In the genomic region with DNA sequence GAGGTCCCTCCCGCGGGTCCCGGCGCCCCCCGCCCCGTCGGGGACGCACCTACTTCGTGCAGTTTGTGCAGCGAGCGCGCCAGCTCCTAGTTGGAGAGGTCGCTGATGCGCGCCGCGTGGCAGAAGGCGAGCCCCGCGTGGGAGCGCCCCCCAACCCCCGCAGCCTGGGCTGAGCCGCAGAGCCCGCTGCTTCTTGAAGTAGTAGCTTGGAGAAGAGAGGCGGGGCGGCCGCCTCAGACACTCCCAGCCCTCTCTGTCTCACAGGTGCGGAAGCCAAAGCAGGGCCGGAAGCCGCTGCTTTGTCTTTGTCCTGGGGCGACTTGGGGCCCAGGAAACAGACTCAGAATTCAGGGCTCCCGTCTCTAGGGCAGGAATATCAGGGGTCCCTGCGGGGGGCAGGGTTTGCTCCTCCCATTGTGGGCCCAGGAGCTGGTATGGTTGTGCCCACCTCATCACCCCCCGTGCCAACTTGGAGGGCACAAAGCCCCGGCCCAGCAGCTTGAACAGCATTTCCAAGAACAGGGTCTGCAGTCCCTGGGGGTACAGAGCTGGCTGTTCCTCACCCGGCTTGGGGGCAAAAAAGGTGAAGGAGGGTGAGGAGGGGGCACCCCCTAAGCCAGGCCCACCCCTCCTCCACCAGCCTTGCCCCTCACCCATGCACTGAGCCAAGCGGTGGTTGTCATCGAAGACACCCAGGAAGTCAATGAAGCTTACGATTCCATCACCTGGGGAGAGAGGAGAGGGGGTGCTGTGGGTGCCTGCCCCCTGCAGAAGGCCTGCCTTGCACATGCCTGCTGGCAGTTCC, we compare ENCODE assay signal across 1 cellular context.
TF ChIP-seq lines count a peak whose summit lies in the region.

No MANE protein-coding gene starts in this region.

TF ChIP-seq in SK-N-SH treated with all-trans-retinoic acid at 6 μM for 48 hours, 23 proteins besides CTCF, POLR2A, EP300 and RAD21 (continued from another document):
- TF ChIP-seq, protein P1, sequence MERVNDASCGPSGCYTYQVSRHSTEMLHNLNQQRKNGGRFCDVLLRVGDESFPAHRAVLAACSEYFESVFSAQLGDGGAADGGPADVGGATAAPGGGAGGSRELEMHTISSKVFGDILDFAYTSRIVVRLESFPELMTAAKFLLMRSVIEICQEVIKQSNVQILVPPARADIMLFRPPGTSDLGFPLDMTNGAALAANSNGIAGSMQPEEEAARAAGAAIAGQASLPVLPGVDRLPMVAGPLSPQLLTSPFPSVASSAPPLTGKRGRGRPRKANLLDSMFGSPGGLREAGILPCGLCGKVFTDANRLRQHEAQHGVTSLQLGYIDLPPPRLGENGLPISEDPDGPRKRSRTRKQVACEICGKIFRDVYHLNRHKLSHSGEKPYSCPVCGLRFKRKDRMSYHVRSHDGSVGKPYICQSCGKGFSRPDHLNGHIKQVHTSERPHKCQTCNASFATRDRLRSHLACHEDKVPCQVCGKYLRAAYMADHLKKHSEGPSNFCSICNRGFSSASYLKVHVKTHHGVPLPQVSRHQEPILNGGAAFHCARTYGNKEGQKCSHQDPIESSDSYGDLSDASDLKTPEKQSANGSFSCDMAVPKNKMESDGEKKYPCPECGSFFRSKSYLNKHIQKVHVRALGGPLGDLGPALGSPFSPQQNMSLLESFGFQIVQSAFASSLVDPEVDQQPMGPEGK (CRISPR knock-in tag; IDR thresholded peaks at IDR 0.05; ENCODE audit: borderline replicate concordance): no peak
- TF ChIP-seq, protein P2, sequence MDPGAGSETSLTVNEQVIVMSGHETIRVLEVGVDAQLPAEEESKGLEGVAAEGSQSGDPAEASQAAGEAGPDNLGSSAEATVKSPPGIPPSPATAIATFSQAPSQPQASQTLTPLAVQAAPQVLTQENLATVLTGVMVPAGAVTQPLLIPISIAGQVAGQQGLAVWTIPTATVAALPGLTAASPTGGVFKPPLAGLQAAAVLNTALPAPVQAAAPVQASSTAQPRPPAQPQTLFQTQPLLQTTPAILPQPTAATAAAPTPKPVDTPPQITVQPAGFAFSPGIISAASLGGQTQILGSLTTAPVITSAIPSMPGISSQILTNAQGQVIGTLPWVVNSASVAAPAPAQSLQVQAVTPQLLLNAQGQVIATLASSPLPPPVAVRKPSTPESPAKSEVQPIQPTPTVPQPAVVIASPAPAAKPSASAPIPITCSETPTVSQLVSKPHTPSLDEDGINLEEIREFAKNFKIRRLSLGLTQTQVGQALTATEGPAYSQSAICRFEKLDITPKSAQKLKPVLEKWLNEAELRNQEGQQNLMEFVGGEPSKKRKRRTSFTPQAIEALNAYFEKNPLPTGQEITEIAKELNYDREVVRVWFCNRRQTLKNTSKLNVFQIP (CRISPR knock-in tag; IDR thresholded peaks at IDR 0.05; ENCODE audit: borderline replicate concordance, low read depth): no peak
